Comparison of ENCODE assay signal across 1 cellular context in genomic region chr19:18112989-18113478, GRCh38.
TF ChIP-seq lines count a peak whose summit lies in the region.

No MANE protein-coding gene starts in this region.

TF ChIP-seq in HEK293, 187 proteins besides CTCF, POLR2A, EP300 and RAD21 (continued from another document):
- TF ChIP-seq ZFHX2 (tag by site-specific recombination; conservative IDR thresholded peaks at IDR 0.05) (no peak), ZNF394 (tag by site-specific recombination; IDR thresholded peaks at IDR 0.05; ENCODE audit: borderline replicate concordance) (peak; percentile 61; the same call in 1 of the 2 replicates), ZNF561 (tag by site-specific recombination; IDR thresholded peaks at IDR 0.05; ENCODE audit: borderline replicate concordance) (0 out of 2 replicates have a peak, but pooled peaks have one; percentile 31)
